23 cellular contexts compared by ENCODE assay signal in genomic region chr6:161486903-161487531, GRCh38.
DNase-seq lines count a peak whose midpoint lies in the region; ATAC-seq, FAIRE-seq and TF ChIP-seq lines count a peak whose summit lies in the region.
"Had no signal": no experiment of that assay in that cellular context is flagged by ENCODE, and none has a peak within 500 bp of the region (broad histone marks: within the 10 kb centered on the region; RNA-seq: fewer than 3 reads in every experiment).

No MANE protein-coding gene starts in this region.

- TF ChIP-seq CTCF in PC-3 (conservative IDR thresholded peaks at IDR 0.05; ENCODE audit: low read depth, low read length): no peak
- TF ChIP-seq CTCF in endodermal cell (conservative IDR thresholded peaks at IDR 0.05): no peak
- no peak for TF ChIP-seq CTCF in psoas muscle (IDR thresholded peaks at IDR 0.05)

- no peak for DNase-seq in GM12892 (ENCODE audit: insufficient read length)
- peak; percentile 54 for DNase-seq in PC-3
- DNase-seq in endodermal cell: no peak
- DNase-seq in psoas muscle: no peak
- no peak for DNase-seq in Karpas-422
- DNase-seq in AG08395 (ENCODE audit: low spot score): no peak
- DNase-seq in cerebellum (ENCODE audit: low spot score): no peak
- DNase-seq: activated CD4-positive, alpha-beta T cell treated with anti-CD3 and anti-CD28 coated beads for 48 hours; activated CD8-positive, alpha-beta memory T cell treated with anti-CD3 and anti-CD28 coated beads, Interleukin-2, amount 10 ng/mL, durations not matched to agents 7 days and 5 days; activated naive CD8-positive, alpha-beta T cell treated with anti-CD3 and anti-CD28 coated beads for 36 hours; GF-D8; left colon; NCI-H1694 treated with DMSO at 0.1 percent for 48 hours; T-cell; tibial artery had no signal

- H3K9me2 ChIP-seq in PC-3 (replicated peaks; ENCODE audit: low read length) (no peaks in the 10 kb centered on the region), Karpas-422 (replicated peaks; ENCODE audit: insufficient read depth, low read length) (no peaks in the 10 kb centered on the region)

- no peaks in the 10 kb centered on the region for H3K36me3 ChIP-seq in PC-3 (ENCODE audit: low read depth, low read length)
- no peaks in the 10 kb centered on the region for H3K36me3 ChIP-seq in endodermal cell (ENCODE audit: control insufficient read depth, insufficient read depth, low read length)
- H3K36me3 ChIP-seq in psoas muscle (ENCODE audit: insufficient read depth in 1 of 2, low read depth in 1 of 2): no peaks in the 10 kb centered on the region
- H3K36me3 ChIP-seq in Karpas-422 (ENCODE audit: insufficient read depth, low read length): no peaks in the 10 kb centered on the region
- H3K36me3 ChIP-seq: BLaER1, gastrocnemius medialis, tibial artery had no signal

- H3K9me3 ChIP-seq in PC-3 (ENCODE audit: low read length) (no peaks in the 10 kb centered on the region), endodermal cell (ENCODE audit: control insufficient read depth, low read length) (no peaks in the 10 kb centered on the region), psoas muscle (no peaks in the 10 kb centered on the region), Karpas-422 (ENCODE audit: low read length) (no peaks in the 10 kb centered on the region)
- H3K9me3 ChIP-seq: BLaER1, gastrocnemius medialis, tibial artery had no signal

- H3K4me2 ChIP-seq in PC-3 (ENCODE audit: low read length): peak overlapping the region; percentile 70
- no peak overlapping the region for H3K4me2 ChIP-seq in Karpas-422 (ENCODE audit: low read depth, low read length, poor library complexity, severe bottlenecking)
- H3K4me2 ChIP-seq: BLaER1 had no signal

- peak overlapping the region; percentile 41; the same call in 1 of the 2 replicates for H3K4me3 ChIP-seq in PC-3 (ENCODE audit: low read length)
- no peak overlapping the region for H3K4me3 ChIP-seq in endodermal cell (ENCODE audit: low read length)
- H3K4me3 ChIP-seq in psoas muscle: no peak overlapping the region
- H3K4me3 ChIP-seq in Karpas-422 (ENCODE audit: low read length): no peak overlapping the region
- H3K4me3 ChIP-seq: BLaER1, tibial artery had no signal

- 81 to 85% methylated on average over 4 to 5 of the region's 5 CpGs for WGBS in endodermal cell (ENCODE audit: insufficient coverage in 1 of 2, insufficient read length in 1 of 2), 2 experiments
- 83 to 89% (median 86%) methylated on average over 5 of the region's 5 CpGs for WGBS in psoas muscle, 3 donors

- H2AFZ ChIP-seq in PC-3 (ENCODE audit: low read length): peak overlapping the region; percentile 31; the same call in 1 of the 2 replicates
- H2AFZ ChIP-seq in Karpas-422 (ENCODE audit: low read length): no peak overlapping the region

- intact Hi-C loops in PC-3 (cut with micrococcal nuclease): no loop called here
- intact Hi-C loops in psoas muscle (cut with DNase I): no loop called here

- no peaks in the 10 kb centered on the region for H3F3A ChIP-seq in PC-3 (ENCODE audit: low read length, unreplicated experiment)

- H3K27me3 ChIP-seq in PC-3 (ENCODE audit: low read length): no peaks in the 10 kb centered on the region
- H3K27me3 ChIP-seq in endodermal cell (ENCODE audit: control insufficient read depth, insufficient read depth, low read length, poor library complexity, severe bottlenecking): no peaks in the 10 kb centered on the region
- no peaks in the 10 kb centered on the region for H3K27me3 ChIP-seq in psoas muscle (ENCODE audit: insufficient read depth in 3 of 3, low read length in 2 of 3)
- no peaks in the 10 kb centered on the region for H3K27me3 ChIP-seq in Karpas-422 (ENCODE audit: low read length)
- H3K27me3 ChIP-seq: BLaER1, gastrocnemius medialis, tibial artery had no signal

- peaks cover 26% of the 10 kb centered on the region for H3K4me1 ChIP-seq in PC-3 (ENCODE audit: insufficient read depth, low read length)
- peaks cover 3% of the 10 kb centered on the region for H3K4me1 ChIP-seq in endodermal cell (ENCODE audit: control insufficient read depth, insufficient read depth, low read length)
- H3K4me1 ChIP-seq in psoas muscle: peaks cover 14% of the 10 kb centered on the region
- H3K4me1 ChIP-seq in Karpas-422 (ENCODE audit: low read length): no peaks in the 10 kb centered on the region
- H3K4me1 ChIP-seq: BLaER1, tibial artery had no signal

- peak; percentile 5 for FAIRE-seq in GM12892 (lab: Jason Lieb, UNC)

- no peaks in the 10 kb centered on the region for H4K20me1 ChIP-seq in PC-3 (ENCODE audit: low read length)
- H4K20me1 ChIP-seq in Karpas-422 (ENCODE audit: insufficient read depth, low read depth, low read length): no peaks in the 10 kb centered on the region
- H4K20me1 ChIP-seq: BLaER1 had no signal

- H3K27ac ChIP-seq in PC-3 (ENCODE audit: low read length) (peak overlapping the region; percentile 76), endodermal cell (ENCODE audit: low read depth, low read length) (no peak overlapping the region), psoas muscle (peak overlapping the region; percentile 42), Karpas-422 (ENCODE audit: low read length) (no peak overlapping the region)
- H3K27ac ChIP-seq: BLaER1, HL-60, tibial artery had no signal

- H3K79me2 ChIP-seq in PC-3 (ENCODE audit: low read length) (no peaks in the 10 kb centered on the region), Karpas-422 (ENCODE audit: low read length) (no peaks in the 10 kb centered on the region)

- no TSS peak for BruUV-seq in PC-3 (replicated peaks; lab: Mats Ljungman, UMichigan)

- H3K4me3 Mint-ChIP-seq in endodermal cell: no peak overlapping the region
- H3K4me3 Mint-ChIP-seq: activated CD8-positive, alpha-beta memory T cell treated with anti-CD3 and anti-CD28 coated beads, Interleukin-2, amount 10 ng/mL, durations not matched to agents 7 days and 5 days; activated naive CD8-positive, alpha-beta T cell treated with anti-CD3 and anti-CD28 coated beads for 36 hours; activated T-helper 17 cell treated with anti-CD3 and anti-CD28 coated beads, Interleukin-2, amount 50 U/mL, for 72 hours; brain; dendritic cell treated with granulocyte-macrophage colony-stimulating factor and Interleukin-4, amounts not matched to agents 40 ng/mL and 50 ng/mL, for 4 days; IgD-negative memory B cell; stimulated activated effector memory CD8-positive, alpha-beta T cell treated with anti-CD3 and anti-CD28 coated beads, Interleukin-12 subunit alpha, Interleukin-12 subunit beta, amount 100 ng/mL, for 72 hours; T-cell had no signal

- peak overlapping the region; percentile 20 for H3K27ac Mint-ChIP-seq in endodermal cell
- H3K27ac Mint-ChIP-seq: activated CD8-positive, alpha-beta memory T cell treated with anti-CD3 and anti-CD28 coated beads, Interleukin-2, amount 10 ng/mL, durations not matched to agents 7 days and 5 days; activated naive CD8-positive, alpha-beta T cell treated with anti-CD3 and anti-CD28 coated beads for 36 hours; activated T-helper 17 cell treated with anti-CD3 and anti-CD28 coated beads, Interleukin-2, amount 50 U/mL, for 72 hours; dendritic cell treated with granulocyte-macrophage colony-stimulating factor and Interleukin-4, amounts not matched to agents 40 ng/mL and 50 ng/mL, for 4 days; stimulated activated effector memory CD8-positive, alpha-beta T cell treated with anti-CD3 and anti-CD28 coated beads, Interleukin-12 subunit alpha, Interleukin-12 subunit beta, amount 100 ng/mL, for 72 hours; T-cell had no signal

- TF ChIP-seq POLR2A in GM12892 (IDR thresholded peaks at IDR 0.05; ENCODE audit: low read depth, low read length): no peak

- H3K36me3 Mint-ChIP-seq in endodermal cell (ENCODE audit: low read depth): no peaks in the 10 kb centered on the region
- H3K36me3 Mint-ChIP-seq: activated CD8-positive, alpha-beta memory T cell treated with anti-CD3 and anti-CD28 coated beads, Interleukin-2, amount 10 ng/mL, durations not matched to agents 7 days and 5 days; activated naive CD8-positive, alpha-beta T cell treated with anti-CD3 and anti-CD28 coated beads for 36 hours; brain; IgD-negative memory B cell; stimulated activated effector memory CD8-positive, alpha-beta T cell treated with anti-CD3 and anti-CD28 coated beads, Interleukin-12 subunit alpha, Interleukin-12 subunit beta, amount 100 ng/mL, for 72 hours; T-cell had no signal

- ATAC-seq in PC-3 (no peak), psoas muscle (peak; percentile 52 to 82 (median 68))
- ATAC-seq: activated CD8-positive, alpha-beta memory T cell treated with anti-CD3 and anti-CD28 coated beads, Interleukin-2, amount 10 ng/mL, durations not matched to agents 7 days and 5 days; activated T-helper 17 cell treated with anti-CD3 and anti-CD28 coated beads, Interleukin-2, amount 50 U/mL, for 72 hours; left colon; stimulated activated effector memory CD8-positive, alpha-beta T cell treated with anti-CD3 and anti-CD28 coated beads, Interleukin-12 subunit alpha, Interleukin-12 subunit beta, amount 100 ng/mL, for 72 hours; T-cell had no signal

- H3K9ac ChIP-seq in PC-3 (ENCODE audit: low read length): no peak overlapping the region
- H3K9ac ChIP-seq in endodermal cell (ENCODE audit: extremely low read depth, low read length, poor library complexity, severe bottlenecking): no peak overlapping the region
- H3K9ac ChIP-seq in Karpas-422 (ENCODE audit: low read length): no peak overlapping the region
- H3K9ac ChIP-seq: BLaER1 had no signal

- no peaks in the 10 kb centered on the region for H3K9me3 Mint-ChIP-seq in endodermal cell
- H3K9me3 Mint-ChIP-seq: activated naive CD8-positive, alpha-beta T cell treated with anti-CD3 and anti-CD28 coated beads for 36 hours; activated T-helper 17 cell treated with anti-CD3 and anti-CD28 coated beads, Interleukin-2, amount 50 U/mL, for 72 hours; stimulated activated effector memory CD8-positive, alpha-beta T cell treated with anti-CD3 and anti-CD28 coated beads, Interleukin-12 subunit alpha, Interleukin-12 subunit beta, amount 100 ng/mL, for 72 hours had no signal

- POLR2A ChIA-PET in PC-3 (lab: Charles Lee; ENCODE audit: unreplicated experiment): no interaction called here

- CTCF ChIA-PET in PC-3 (lab: Charles Lee): no interaction called here

- H3K27me3 Mint-ChIP-seq in endodermal cell (ENCODE audit: insufficient read depth): peaks cover 4% of the 10 kb centered on the region
- H3K27me3 Mint-ChIP-seq: activated CD8-positive, alpha-beta memory T cell treated with anti-CD3 and anti-CD28 coated beads, Interleukin-2, amount 10 ng/mL, durations not matched to agents 7 days and 5 days; activated naive CD8-positive, alpha-beta T cell treated with anti-CD3 and anti-CD28 coated beads for 36 hours; brain; dendritic cell treated with granulocyte-macrophage colony-stimulating factor and Interleukin-4, amounts not matched to agents 40 ng/mL and 50 ng/mL, for 4 days had no signal

- H3K4me1 Mint-ChIP-seq in endodermal cell: no peaks in the 10 kb centered on the region
- H3K4me1 Mint-ChIP-seq: activated CD8-positive, alpha-beta memory T cell treated with anti-CD3 and anti-CD28 coated beads, Interleukin-2, amount 10 ng/mL, durations not matched to agents 7 days and 5 days; activated naive CD8-positive, alpha-beta T cell treated with anti-CD3 and anti-CD28 coated beads for 36 hours; activated T-helper 17 cell treated with anti-CD3 and anti-CD28 coated beads, Interleukin-2, amount 50 U/mL, for 72 hours; IgD-negative memory B cell; stimulated activated effector memory CD8-positive, alpha-beta T cell treated with anti-CD3 and anti-CD28 coated beads, Interleukin-12 subunit alpha, Interleukin-12 subunit beta, amount 100 ng/mL, for 72 hours; T-cell had no signal

Comparison
In these comparisons a context has a peak if more than half of its experiments do, and no peak if none do; other contexts are left out.
1. H3K27ac ChIP-seq: peak in PC-3 (single experiment) and psoas muscle (single experiment); none in endodermal cell (single experiment) and Karpas-422 (single experiment).